ENCODE assay signal across 2 cellular contexts in the genomic region with DNA sequence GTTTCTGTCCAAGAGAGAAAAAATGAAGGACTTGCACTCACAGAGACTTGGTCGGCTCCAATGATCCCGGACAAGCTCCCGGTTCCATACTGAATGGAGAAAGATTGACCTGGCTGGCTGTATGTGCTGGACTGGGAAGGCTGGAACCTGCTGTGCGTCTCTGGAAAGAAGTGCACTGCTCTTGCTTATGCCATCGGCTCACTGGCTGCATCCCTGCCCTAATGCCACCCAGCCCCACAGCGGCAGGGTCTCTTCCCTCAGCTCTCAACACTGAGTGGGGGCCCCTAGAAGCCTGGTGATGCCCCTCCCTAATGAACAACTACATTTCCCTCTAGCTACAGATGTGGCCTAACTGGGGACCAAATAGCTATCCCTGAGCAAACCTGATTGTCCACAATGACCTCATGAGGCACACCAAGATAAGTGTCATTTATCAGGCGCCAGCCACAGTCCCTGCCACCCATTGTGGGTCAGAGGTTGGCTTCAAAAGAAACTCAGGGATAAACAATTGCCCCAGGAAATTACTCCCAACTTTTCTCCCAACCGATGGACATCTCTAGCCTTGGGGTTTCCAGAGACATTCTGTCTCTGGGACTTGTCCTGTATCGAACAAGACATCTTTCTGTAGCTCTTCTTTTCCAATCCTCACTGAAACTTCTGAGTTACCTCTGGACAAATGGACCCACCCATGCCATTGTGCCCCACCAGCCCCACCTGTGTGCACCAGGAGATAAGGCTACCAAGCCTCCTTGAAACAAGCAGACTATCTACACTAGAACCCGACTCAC.
TF ChIP-seq lines count a peak whose summit lies in the region.

No MANE protein-coding gene starts in this region.

TF ChIP-seq in SK-N-SH treated with all-trans-retinoic acid at 6 μM for 48 hours, 23 proteins besides CTCF, POLR2A, EP300 and RAD21:
- TF ChIP-seq CREB5 (CRISPR knock-in tag; IDR thresholded peaks at IDR 0.05; ENCODE audit: low read depth): no peak
- TF ChIP-seq ARNTL (CRISPR knock-in tag; IDR thresholded peaks at IDR 0.05; ENCODE audit: borderline replicate concordance, low read depth): no peak
- no peak for TF ChIP-seq ZNF70 (CRISPR knock-in tag; IDR thresholded peaks at IDR 0.05)
- no peak for TF ChIP-seq ZNF565 (CRISPR knock-in tag; conservative IDR thresholded peaks at IDR 0.05; ENCODE audit: low read depth)
- TF ChIP-seq, protein P1, sequence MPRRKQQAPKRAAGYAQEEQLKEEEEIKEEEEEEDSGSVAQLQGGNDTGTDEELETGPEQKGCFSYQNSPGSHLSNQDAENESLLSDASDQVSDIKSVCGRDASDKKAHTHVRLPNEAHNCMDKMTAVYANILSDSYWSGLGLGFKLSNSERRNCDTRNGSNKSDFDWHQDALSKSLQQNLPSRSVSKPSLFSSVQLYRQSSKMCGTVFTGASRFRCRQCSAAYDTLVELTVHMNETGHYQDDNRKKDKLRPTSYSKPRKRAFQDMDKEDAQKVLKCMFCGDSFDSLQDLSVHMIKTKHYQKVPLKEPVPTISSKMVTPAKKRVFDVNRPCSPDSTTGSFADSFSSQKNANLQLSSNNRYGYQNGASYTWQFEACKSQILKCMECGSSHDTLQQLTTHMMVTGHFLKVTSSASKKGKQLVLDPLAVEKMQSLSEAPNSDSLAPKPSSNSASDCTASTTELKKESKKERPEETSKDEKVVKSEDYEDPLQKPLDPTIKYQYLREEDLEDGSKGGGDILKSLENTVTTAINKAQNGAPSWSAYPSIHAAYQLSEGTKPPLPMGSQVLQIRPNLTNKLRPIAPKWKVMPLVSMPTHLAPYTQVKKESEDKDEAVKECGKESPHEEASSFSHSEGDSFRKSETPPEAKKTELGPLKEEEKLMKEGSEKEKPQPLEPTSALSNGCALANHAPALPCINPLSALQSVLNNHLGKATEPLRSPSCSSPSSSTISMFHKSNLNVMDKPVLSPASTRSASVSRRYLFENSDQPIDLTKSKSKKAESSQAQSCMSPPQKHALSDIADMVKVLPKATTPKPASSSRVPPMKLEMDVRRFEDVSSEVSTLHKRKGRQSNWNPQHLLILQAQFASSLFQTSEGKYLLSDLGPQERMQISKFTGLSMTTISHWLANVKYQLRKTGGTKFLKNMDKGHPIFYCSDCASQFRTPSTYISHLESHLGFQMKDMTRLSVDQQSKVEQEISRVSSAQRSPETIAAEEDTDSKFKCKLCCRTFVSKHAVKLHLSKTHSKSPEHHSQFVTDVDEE (CRISPR knock-in tag; IDR thresholded peaks at IDR 0.05): no peak
- no peak for TF ChIP-seq CSDC2 (CRISPR knock-in tag; IDR thresholded peaks at IDR 0.05)
- TF ChIP-seq CSRNP3 (CRISPR knock-in tag; IDR thresholded peaks at IDR 0.05): no peak
- no peak for TF ChIP-seq SNAI2 (CRISPR knock-in tag; IDR thresholded peaks at IDR 0.05)
- TF ChIP-seq BACH2 (CRISPR knock-in tag; IDR thresholded peaks at IDR 0.05; ENCODE audit: borderline replicate concordance): no peak
- no peak for TF ChIP-seq ESRRG (CRISPR knock-in tag; IDR thresholded peaks at IDR 0.05)
- no peak for TF ChIP-seq ZFP3 (CRISPR knock-in tag; IDR thresholded peaks at IDR 0.05)

TF ChIP-seq in SK-N-SH, 30 proteins besides CTCF, POLR2A, EP300 and RAD21:
- TF ChIP-seq FOXM1 (IDR thresholded peaks at IDR 0.05; ENCODE audit: low read depth): no peak
- no peak for TF ChIP-seq ZBTB33 (IDR thresholded peaks at IDR 0.05; ENCODE audit: borderline replicate concordance, low read depth)
- no peak for TF ChIP-seq GABPA (IDR thresholded peaks at IDR 0.05; ENCODE audit: low read depth)
- TF ChIP-seq TCF12 (IDR thresholded peaks at IDR 0.05): no peak
- TF ChIP-seq YY1 (IDR thresholded peaks at IDR 0.05; ENCODE audit: low read depth): no peak
- no peak for TF ChIP-seq TAF1 (IDR thresholded peaks at IDR 0.05; ENCODE audit: borderline replicate concordance, low read depth, low read length)
- no peak for TF ChIP-seq NRF1 (IDR thresholded peaks at IDR 0.05; ENCODE audit: low read depth, low read length)
- no peak for TF ChIP-seq MXI1 (IDR thresholded peaks at IDR 0.05; ENCODE audit: low read depth, low read length)
